1 cellular context compared by ENCODE assay signal in genomic region chr20:35134472-35134871, GRCh38.
TF ChIP-seq lines count a peak whose summit lies in the region.

No MANE protein-coding gene starts in this region.

TF ChIP-seq in WTC11, 78 proteins besides CTCF, POLR2A, EP300 and RAD21:
- TF ChIP-seq ZNF512 (CRISPR knock-in tag; IDR thresholded peaks at IDR 0.05; ENCODE audit: borderline replicate concordance) (no peak), USF1 (CRISPR knock-in tag; IDR thresholded peaks at IDR 0.05) (no peak), NR1H2 (CRISPR knock-in tag; IDR thresholded peaks at IDR 0.05) (no peak), E2F1 (CRISPR knock-in tag; IDR thresholded peaks at IDR 0.05) (no peak), IRF1 (CRISPR knock-in tag; IDR thresholded peaks at IDR 0.05) (no peak), ESRRA (CRISPR knock-in tag; IDR thresholded peaks at IDR 0.05; ENCODE audit: borderline replicate concordance) (no peak), ATF1 (CRISPR knock-in tag; IDR thresholded peaks at IDR 0.05) (no peak), ZNF281 (CRISPR knock-in tag; IDR thresholded peaks at IDR 0.05) (no peak), ZNF317 (CRISPR knock-in tag; IDR thresholded peaks at IDR 0.05; ENCODE audit: borderline replicate concordance, low read depth) (no peak), ZBTB21 (CRISPR knock-in tag; IDR thresholded peaks at IDR 0.05; ENCODE audit: borderline replicate concordance) (no peak), ZNF232 (CRISPR knock-in tag; IDR thresholded peaks at IDR 0.05) (no peak), ZNF219 (CRISPR knock-in tag; IDR thresholded peaks at IDR 0.05; ENCODE audit: borderline replicate concordance) (no peak), CREM (CRISPR knock-in tag; IDR thresholded peaks at IDR 0.05) (no peak), ARID4B (CRISPR knock-in tag; IDR thresholded peaks at IDR 0.05; ENCODE audit: borderline replicate concordance) (no peak), ZNF396 (CRISPR knock-in tag; IDR thresholded peaks at IDR 0.05; ENCODE audit: borderline replicate concordance) (no peak), SMAD3 (CRISPR knock-in tag; IDR thresholded peaks at IDR 0.05; ENCODE audit: borderline replicate concordance) (no peak), JAZF1 (CRISPR knock-in tag; IDR thresholded peaks at IDR 0.05) (no peak)
